In the genomic region with DNA sequence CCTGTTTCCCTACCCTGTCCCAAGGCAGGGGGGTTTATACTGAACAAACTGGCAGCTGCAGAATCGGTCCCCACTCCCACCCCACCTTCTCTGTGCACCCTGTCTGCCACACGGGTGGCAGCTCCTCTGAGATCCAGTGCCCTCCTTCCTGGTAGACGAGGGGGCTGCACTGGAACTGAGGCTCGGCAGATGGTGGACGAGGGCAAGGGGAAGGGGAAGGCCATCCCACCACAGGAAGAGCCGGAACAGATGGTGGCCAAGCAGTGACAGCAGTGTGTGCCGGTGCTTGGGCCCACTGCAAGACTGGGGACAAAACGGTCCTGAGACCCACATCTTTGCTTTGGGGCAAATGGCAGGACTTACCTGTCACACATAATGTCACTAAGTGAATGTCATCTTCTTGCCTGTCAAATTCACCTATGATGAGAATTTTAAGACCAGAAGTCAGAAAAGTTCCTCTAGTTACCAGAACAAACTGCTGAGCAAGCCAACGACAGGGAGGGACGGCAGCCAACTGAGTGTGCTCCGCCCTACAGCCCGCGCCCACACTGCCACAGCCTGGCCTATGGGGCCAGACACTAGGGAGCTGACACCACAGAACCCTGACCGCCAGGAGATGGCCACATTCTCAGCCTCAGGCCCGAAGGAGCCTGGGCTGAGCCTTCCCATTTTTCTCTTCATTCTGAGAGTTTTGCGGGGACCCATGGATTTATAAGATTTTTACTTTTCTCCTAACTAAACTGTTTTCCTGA, we compare ENCODE assay signal across 10 cellular contexts. TPM values are rescaled to one million over a fixed set of nuclear protein-coding genes. Genes with fewer than 3 reads are reported as not detected.
DNase-seq lines count a peak whose midpoint lies in the region; ATAC-seq, FAIRE-seq and TF ChIP-seq lines count a peak whose summit lies in the region.
"Had no signal": no experiment of that assay in that cellular context is flagged by ENCODE, and none has a peak within 500 bp of the region (broad histone marks: within the 10 kb centered on the region; RNA-seq: fewer than 3 reads in every experiment).

No MANE protein-coding gene starts in this region.

- no peak for TF ChIP-seq CTCF in GM12878 (IDR thresholded peaks at IDR 0.05 in 2 of 3, conservative IDR thresholded peaks at IDR 0.05 in 1 of 3; ENCODE audit: control insufficient read depth in 2 of 3, extremely low read depth in 1 of 3, insufficient read depth in 1 of 3, low read depth in 3 of 3, low read length in 3 of 3)

- POLR2A ChIA-PET in GM12878 (lab: Charles Lee): no interaction called here

- RAD21 ChIA-PET in GM12878 (lab: Charles Lee; ENCODE audit: unreplicated experiment): no interaction called here

- H3F3A ChIP-seq in GM23248 (ENCODE audit: insufficient read depth): peaks cover 15% of the 10 kb centered on the region; the same call in 1 of the 2 replicates

- intact Hi-C loops in GM12878 (cut with micrococcal nuclease; ENCODE audit: unreplicated experiment): no loop called here

- WGBS in GM23248 (ENCODE audit: low coverage in 1 of 2, low lambda C conversion rate in 2 of 2, missing lambda C conversion rate in 2 of 2), 2 experiments: 40 to 42% methylated on average over 16 of the region's 16 CpGs
- 84% methylated on average over 16 of the region's 16 CpGs for WGBS in GM12878 (ENCODE audit: insufficient coverage, insufficient replicate concordance, low lambda C conversion rate, missing lambda C conversion rate)

- H3K9ac ChIP-seq in GM23248 (peak overlapping the region; percentile 51), GM12878 (ENCODE audit: control insufficient read depth, insufficient read depth, low read length) (no peak overlapping the region), skeletal muscle satellite cell (ENCODE audit: low read depth, low read length) (peak overlapping the region; percentile 46)

- H3K79me2 ChIP-seq in GM23248 (ENCODE audit: insufficient read depth): peaks cover 28% of the 10 kb centered on the region
- no peaks in the 10 kb centered on the region for H3K79me2 ChIP-seq in GM12878 (ENCODE audit: control insufficient read depth, insufficient read depth, low read length)

- in situ Hi-C loops in GM23248 (cut with MboI): no loop called here
- in situ Hi-C loops in GM12878 (cut with MboI): no loop called here

- TF ChIP-seq RAD21 in GM12878 (IDR thresholded peaks at IDR 0.05; ENCODE audit: insufficient read depth, low read depth, low read length): no peak

- peak; percentile 94 for DNase-seq in GM23248
- DNase-seq in GM12878 (ENCODE audit: low read depth, low spot score): no peak
- peak in 40 of 51 donors; percentile 6 to 79 (median 50) for DNase-seq in hypothalamus (lab: John Stamatoyannopoulos, UW)
- DNase-seq in NCI-H2081 (lab: John Stamatoyannopoulos, UW): no peak
- no peak for DNase-seq in activated CD4-positive, alpha-beta T cell treated with anti-CD3 and anti-CD28 coated beads for 4 hours
- DNase-seq in HuH-7 (ENCODE audit: low spot score): no peak
- DNase-seq: NCI-H1105 had no signal

- H3K4me3 ChIP-seq in GM23248: no peak overlapping the region
- no peak overlapping the region for H3K4me3 ChIP-seq in GM12878
- no peak overlapping the region for H3K4me3 ChIP-seq in skeletal muscle satellite cell (ENCODE audit: low read length)

- CTCF ChIA-PET in GM12878 (lab: Yijun Ruan, JAX): no interaction called here

- TF ChIP-seq POLR2A in GM12878 (IDR thresholded peaks at IDR 0.05; ENCODE audit: low read depth, low read length): peak; percentile 50

- H3K4me2 ChIP-seq in GM23248 (ENCODE audit: unreplicated experiment): no peak overlapping the region
- H3K4me2 ChIP-seq in GM12878 (ENCODE audit: control insufficient read depth, insufficient read depth): no peak overlapping the region
- no peak overlapping the region for H3K4me2 ChIP-seq in skeletal muscle satellite cell (ENCODE audit: low read length)

- FAIRE-seq in GM12878 (lab: Jason Lieb, UNC): no peak

- no peak for TF ChIP-seq EP300 in GM12878 (IDR thresholded peaks at IDR 0.05; ENCODE audit: borderline replicate concordance in 1 of 2, control insufficient read depth in 1 of 2, low read depth in 2 of 2, low read length in 2 of 2)

- H3K27ac ChIP-seq in GM23248: peak overlapping the region; percentile 50
- no peak overlapping the region for H3K27ac ChIP-seq in GM12878 (ENCODE audit: control insufficient read depth, insufficient read depth)
- H3K27ac ChIP-seq: neutrophil had no signal

- no peaks in the 10 kb centered on the region for H3K9me2 ChIP-seq in GM23248 (ENCODE audit: insufficient read depth)

- H2AFZ ChIP-seq in GM23248: no peak overlapping the region
- no peak overlapping the region for H2AFZ ChIP-seq in GM12878 (ENCODE audit: control insufficient read depth, low read depth, low read length)

- H4K20me1 ChIP-seq in GM23248 (ENCODE audit: insufficient read depth) (no peaks in the 10 kb centered on the region), GM12878 (ENCODE audit: control insufficient read depth, insufficient read depth) (no peaks in the 10 kb centered on the region)

- H3K9me3 ChIP-seq in GM23248 (ENCODE audit: low read depth): no peaks in the 10 kb centered on the region
- H3K9me3 ChIP-seq in GM12878 (replicated peaks; ENCODE audit: control insufficient read depth, insufficient read depth, low read length): no peaks in the 10 kb centered on the region
- H3K9me3 ChIP-seq in skeletal muscle satellite cell (replicated peaks; ENCODE audit: low read length): no peaks in the 10 kb centered on the region
- H3K9me3 ChIP-seq: neutrophil had no signal

- H3K4me1 ChIP-seq in GM23248 (ENCODE audit: insufficient read depth) (peaks cover 11% of the 10 kb centered on the region), GM12878 (ENCODE audit: control insufficient read depth, insufficient read depth, low read length) (no peaks in the 10 kb centered on the region), skeletal muscle satellite cell (ENCODE audit: control insufficient read depth, insufficient read depth, low read length) (peaks cover 9% of the 10 kb centered on the region)

- H3K36me3 ChIP-seq in GM23248 (ENCODE audit: low read depth) (peaks cover 39% of the 10 kb centered on the region), GM12878 (ENCODE audit: control insufficient read depth in 2 of 2, insufficient read depth in 2 of 2, low read length in 1 of 2) (peaks cover 7 to 26% of the 10 kb centered on the region in 2 experiments), skeletal muscle satellite cell (ENCODE audit: insufficient read depth, low read length) (peaks cover 74% of the 10 kb centered on the region)

- no TSS peak for BruUV-seq in GM12878 (replicated peaks; lab: Mats Ljungman, UMichigan)

- SMC1A ChIA-PET in GM12878 (lab: Charles Lee; ENCODE audit: uncharacterized antibody, unreplicated experiment): interaction anchor here (2.9 kb wide), 1 partner anchor 10 kb away, joined by 7 read pairs; no protein-coding TSS in a partner anchor

- ATAC-seq in GM12878: no peak
- ATAC-seq in HG03521 (IDR thresholded peaks at IDR 0.05; ENCODE audit: unreplicated experiment): no peak

- no peaks in the 10 kb centered on the region for H3K27me3 ChIP-seq in GM23248 (replicated peaks; ENCODE audit: insufficient read depth)
- no peaks in the 10 kb centered on the region for H3K27me3 ChIP-seq in GM12878 (replicated peaks in 1 of 2; ENCODE audit: control insufficient read depth in 2 of 2, insufficient read depth in 2 of 2, low read length in 1 of 2)
- H3K27me3 ChIP-seq in skeletal muscle satellite cell (ENCODE audit: control insufficient read depth, insufficient read depth, low read length): no peaks in the 10 kb centered on the region
- H3K27me3 ChIP-seq: neutrophil had no signal

RNA-seq across cellular contexts. Expression of a gene that starts 14.4 kb away (rescaled TPM):
- 61.2 and 71.3 TPM in 2 replicates for total RNA-seq in GM23248 (2014; rRNA removed; shearing (Covaris generic))
- polyA plus RNA-seq in GM23248 (2016; fragmentation: Nextera tagmentation; extraction: Ambion mirVana): 108 and 112 TPM in 2 replicates
- total RNA-seq in GM12878 (2013; cell fraction: nucleolus; rRNA removed): 15.5 and 19.0 TPM in 2 replicates
- 29.8 and 35.4 TPM in 2 replicates for total RNA-seq in GM12878 (2014; rRNA removed)
- 39.2 and 42.5 TPM in 2 replicates for total RNA-seq in GM12878 (2014; rRNA removed; fragmentation: Illumina TruSeq; extraction: Trizol)
- total RNA-seq in GM12878 (2021): 28.6 and 30.3 TPM in 2 replicates
- polyA plus RNA-seq in GM12878 (2011; ENCODE audit: low read depth): 37.7 TPM
- 86.8 and 115 TPM in 2 replicates for polyA plus RNA-seq in GM12878 (2011; rRNA removed)
- polyA plus RNA-seq in GM12878 (2011; cell fraction: cytosol; rRNA removed): 56.8 and 58.3 TPM in 2 replicates
- 32.9 and 46.7 TPM in 2 replicates for polyA plus RNA-seq in GM12878 (2011; cell fraction: nucleus; rRNA removed)
- 32.4 and 43.3 TPM in 2 replicates for polyA plus RNA-seq in GM12878 (2012)
- 51.5 and 69.9 TPM in 2 replicates for polyA plus RNA-seq in GM12878 (2014; fragmentation: Illumina TruSeq; extraction: Trizol)
- polyA plus RNA-seq in GM12878 (2014; fragmentation: Nextera tagmentation; extraction: Ambion mirVana): 10 to 100 TPM; 12.7 to 17.7 TPM
- 43.7 and 50.0 TPM in 2 replicates for polyA plus RNA-seq in GM12878 (2014; rRNA removed)
- polyA plus RNA-seq in GM12878 (2016; fragmentation: Nextera tagmentation; extraction: Ambion mirVana): 10 to 100 TPM; 50.6 to 55.8 TPM
- 57.1 and 65.8 TPM in 2 replicates for polyA minus RNA-seq in GM12878 (2011; rRNA and poly(A)+ RNA removed)
- polyA minus RNA-seq in GM12878 (2011; cell fraction: cytosol; rRNA and poly(A)+ RNA removed): 18.3 and 32.1 TPM in 2 replicates
- polyA minus RNA-seq in GM12878 (2011; cell fraction: nucleus; rRNA and poly(A)+ RNA removed): 10.5 and 22.0 TPM in 2 replicates
- total RNA-seq in skeletal muscle satellite cell (2012; rRNA removed): 38.0 and 66.8 TPM in 2 replicates

RNA-seq across cellular contexts. Expression of a gene that starts 52.6 kb away (rescaled TPM):
- 36.2 and 40.3 TPM in 2 replicates for total RNA-seq in GM23248 (2014; rRNA removed; shearing (Covaris generic))
- 24.8 and 24.9 TPM in 2 replicates for polyA plus RNA-seq in GM23248 (2016; fragmentation: Nextera tagmentation; extraction: Ambion mirVana)
- total RNA-seq in GM12878 (2013; cell fraction: nucleolus; rRNA removed): 51.7 and 57.2 TPM in 2 replicates
- 31.9 and 39.0 TPM in 2 replicates for total RNA-seq in GM12878 (2014; rRNA removed)
- total RNA-seq in GM12878 (2014; rRNA removed; fragmentation: Illumina TruSeq; extraction: Trizol): 36.8 and 37.1 TPM in 2 replicates
- total RNA-seq in GM12878 (2021): 27.5 and 29.4 TPM in 2 replicates
- polyA plus RNA-seq in GM12878 (2011; ENCODE audit: low read depth): 20.0 TPM
- 55.5 and 78.5 TPM in 2 replicates for polyA plus RNA-seq in GM12878 (2011; rRNA removed)
- polyA plus RNA-seq in GM12878 (2011; cell fraction: cytosol; rRNA removed): 24.6 and 27.4 TPM in 2 replicates
- 22.2 and 27.3 TPM in 2 replicates for polyA plus RNA-seq in GM12878 (2011; cell fraction: nucleus; rRNA removed)
- polyA plus RNA-seq in GM12878 (2012): 19.2 and 21.0 TPM in 2 replicates
- 34.5 and 39.9 TPM in 2 replicates for polyA plus RNA-seq in GM12878 (2014; fragmentation: Illumina TruSeq; extraction: Trizol)
- polyA plus RNA-seq in GM12878 (2014; fragmentation: Nextera tagmentation; extraction: Ambion mirVana): 10 to 100 TPM; 21.9 to 24.3 TPM
- polyA plus RNA-seq in GM12878 (2014; rRNA removed): 28.0 and 30.9 TPM in 2 replicates
- 10 to 100 TPM; 39.2 to 41.3 TPM for polyA plus RNA-seq in GM12878 (2016; fragmentation: Nextera tagmentation; extraction: Ambion mirVana)
- 45.0 and 63.0 TPM in 2 replicates for polyA minus RNA-seq in GM12878 (2011; rRNA and poly(A)+ RNA removed)
- polyA minus RNA-seq in GM12878 (2011; cell fraction: cytosol; rRNA and poly(A)+ RNA removed): 13.9 and 20.7 TPM in 2 replicates
- 8.1 and 10.9 TPM in 2 replicates for polyA minus RNA-seq in GM12878 (2011; cell fraction: nucleus; rRNA and poly(A)+ RNA removed)
- total RNA-seq in skeletal muscle satellite cell (2012; rRNA removed): 29.7 and 37.5 TPM in 2 replicates

Comparison
In these comparisons a context has a peak if more than half of its experiments do, and no peak if none do; other contexts are left out.
1. DNase-seq: peak in GM23248 (single experiment) and hypothalamus (40 of 51); none in GM12878 (single experiment), NCI-H2081 (0 of 2), activated CD4-positive, alpha-beta T cell treated with anti-CD3 and anti-CD28 coated beads for 4 hours (0 of 2) and HuH-7 (single experiment).